23 cellular contexts compared by ENCODE assay signal in the genomic region with DNA sequence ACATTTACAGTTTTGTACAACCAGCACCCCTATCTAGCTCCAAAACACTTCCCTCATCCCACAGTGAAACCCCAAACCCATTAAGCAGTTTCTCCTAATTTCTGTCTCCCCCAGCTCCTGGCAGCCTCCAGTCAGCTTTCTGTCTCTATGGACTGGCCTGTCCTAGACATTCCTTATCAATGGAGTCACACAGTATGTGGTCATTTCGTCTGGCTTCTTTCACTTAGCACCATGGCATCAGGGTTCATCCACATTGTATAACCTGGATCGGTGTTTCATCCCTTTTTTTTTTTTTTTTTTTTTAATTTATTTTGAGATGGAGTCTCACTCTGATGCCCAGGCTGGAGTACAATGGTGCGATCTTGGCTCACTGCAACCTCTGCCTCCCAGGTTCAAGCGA.
"Had no signal": no experiment of that assay in that cellular context is flagged by ENCODE, and none has a peak within 500 bp of the region (broad histone marks: within the 10 kb centered on the region; RNA-seq: fewer than 3 reads in every experiment).

No MANE protein-coding gene starts in this region.

- H3K9me3 Mint-ChIP-seq: activated naive CD4-positive, alpha-beta T cell treated with anti-CD3 and anti-CD28 coated beads, Interleukin-2, amount 10 ng/mL, durations not matched to agents 7 days and 5 days; activated naive CD8-positive, alpha-beta T cell treated with anti-CD3 and anti-CD28 coated beads, Interleukin-2, amount 50 U/mL, for 24 hours; activated T-cell treated with anti-CD3 and anti-CD28 coated beads, Interleukin-2, amount 50 U/mL, for 4 hours; dendritic cell treated with granulocyte-macrophage colony-stimulating factor and Interleukin-4, amounts not matched to agents 40 ng/mL and 50 ng/mL, for 4 days; stimulated activated effector memory CD8-positive, alpha-beta T cell treated with anti-CD3 and anti-CD28 coated beads, Interleukin-12 subunit alpha, Interleukin-12 subunit beta, amount 100 ng/mL, for 72 hours; type B pancreatic cell had no signal

- H3K36me3 ChIP-seq: ascending aorta, stomach had no signal

- H3K4me1 Mint-ChIP-seq: activated naive CD4-positive, alpha-beta T cell treated with anti-CD3 and anti-CD28 coated beads, Interleukin-2, amount 10 ng/mL, durations not matched to agents 7 days and 5 days; activated naive CD8-positive, alpha-beta T cell treated with anti-CD3 and anti-CD28 coated beads, Interleukin-2, amount 50 U/mL, for 24 hours; stimulated activated effector memory CD8-positive, alpha-beta T cell treated with anti-CD3 and anti-CD28 coated beads, Interleukin-12 subunit alpha, Interleukin-12 subunit beta, amount 100 ng/mL, for 72 hours had no signal

- H3K4me1 ChIP-seq: ascending aorta, psoas muscle, stomach had no signal

- H3K4me3 Mint-ChIP-seq: activated CD8-positive, alpha-beta T cell treated with anti-CD3 and anti-CD28 coated beads, Interleukin-2, amount 10 ng/mL, durations not matched to agents 7 days and 5 days; activated naive CD4-positive, alpha-beta T cell treated with anti-CD3 and anti-CD28 coated beads, Interleukin-2, amount 10 ng/mL, durations not matched to agents 7 days and 5 days; activated naive CD8-positive, alpha-beta T cell treated with anti-CD3 and anti-CD28 coated beads, Interleukin-2, amount 50 U/mL, for 24 hours; activated T-cell treated with anti-CD3 and anti-CD28 coated beads, Interleukin-2, amount 50 U/mL, for 4 hours; dendritic cell treated with granulocyte-macrophage colony-stimulating factor and Interleukin-4, amounts not matched to agents 40 ng/mL and 50 ng/mL, for 4 days; stimulated activated effector memory CD8-positive, alpha-beta T cell treated with anti-CD3 and anti-CD28 coated beads, Interleukin-12 subunit alpha, Interleukin-12 subunit beta, amount 100 ng/mL, for 72 hours; type B pancreatic cell had no signal

- H3K27ac Mint-ChIP-seq: activated CD8-positive, alpha-beta T cell treated with anti-CD3 and anti-CD28 coated beads, Interleukin-2, amount 10 ng/mL, durations not matched to agents 7 days and 5 days; activated naive CD4-positive, alpha-beta T cell treated with anti-CD3 and anti-CD28 coated beads, Interleukin-2, amount 10 ng/mL, durations not matched to agents 7 days and 5 days; activated naive CD8-positive, alpha-beta T cell treated with anti-CD3 and anti-CD28 coated beads, Interleukin-2, amount 50 U/mL, for 24 hours; dendritic cell treated with granulocyte-macrophage colony-stimulating factor and Interleukin-4, amounts not matched to agents 40 ng/mL and 50 ng/mL, for 4 days; stimulated activated effector memory CD8-positive, alpha-beta T cell treated with anti-CD3 and anti-CD28 coated beads, Interleukin-12 subunit alpha, Interleukin-12 subunit beta, amount 100 ng/mL, for 72 hours; type B pancreatic cell had no signal

- H3K36me3 Mint-ChIP-seq: activated naive CD4-positive, alpha-beta T cell treated with anti-CD3 and anti-CD28 coated beads, Interleukin-2, amount 10 ng/mL, durations not matched to agents 7 days and 5 days; stimulated activated effector memory CD8-positive, alpha-beta T cell treated with anti-CD3 and anti-CD28 coated beads, Interleukin-12 subunit alpha, Interleukin-12 subunit beta, amount 100 ng/mL, for 72 hours; type B pancreatic cell had no signal

- H3K27me3 Mint-ChIP-seq: activated naive CD8-positive, alpha-beta T cell treated with anti-CD3 and anti-CD28 coated beads, Interleukin-2, amount 50 U/mL, for 24 hours had no signal

- H3K4me3 ChIP-seq: ascending aorta, lung, psoas muscle, stomach had no signal

- H3K27me3 ChIP-seq: ascending aorta, stomach had no signal

- H3K9me3 ChIP-seq: ascending aorta, psoas muscle, stomach had no signal

- DNase-seq: activated CD4-positive, alpha-beta T cell treated with anti-CD3 and anti-CD28 coated beads for 48 hours; activated CD4-positive, CD25-positive, alpha-beta regulatory T cell; activated CD8-positive, alpha-beta T cell treated with anti-CD3 and anti-CD28 coated beads, Interleukin-2, amount 10 ng/mL, durations not matched to agents 7 days and 5 days; activated effector memory CD4-positive, alpha-beta T cell treated with Interleukin-2 at 50 U/mL for 16 hours; activated naive CD4-positive, alpha-beta T cell treated with anti-CD3 and anti-CD28 coated beads, Interleukin-2, amount 10 ng/mL, durations not matched to agents 7 days and 5 days; activated naive CD8-positive, alpha-beta T cell treated with anti-CD3 and anti-CD28 coated beads, Interleukin-2, amount 50 U/mL, for 24 hours; activated T-cell treated with anti-CD3 and anti-CD28 coated beads, Interleukin-2, amount 50 U/mL, for 4 hours; effector memory CD4-positive, alpha-beta T cell; foreskin melanocyte; hypothalamus; islet precursor cell; psoas muscle; small intestine; stimulated activated CD4-positive, alpha-beta T cell treated with anti-CD3 and anti-CD28 coated beads, Interleukin-4, amount 100 ng/mL, for 24 hours; stomach; T-helper 1 cell; T1000 had no signal

- H3K27ac ChIP-seq: ascending aorta, psoas muscle, stomach had no signal

- ATAC-seq: activated CD8-positive, alpha-beta T cell treated with anti-CD3 and anti-CD28 coated beads, Interleukin-2, amount 10 ng/mL, durations not matched to agents 7 days and 5 days; activated naive CD8-positive, alpha-beta T cell treated with anti-CD3 and anti-CD28 coated beads, Interleukin-2, amount 50 U/mL, for 24 hours; activated T-cell treated with anti-CD3 and anti-CD28 coated beads, Interleukin-2, amount 50 U/mL, for 4 hours; psoas muscle; right cardiac atrium; stimulated activated effector memory CD8-positive, alpha-beta T cell treated with anti-CD3 and anti-CD28 coated beads, Interleukin-12 subunit alpha, Interleukin-12 subunit beta, amount 100 ng/mL, for 72 hours had no signal
